8 cellular contexts compared by ENCODE assay signal in the genomic region with DNA sequence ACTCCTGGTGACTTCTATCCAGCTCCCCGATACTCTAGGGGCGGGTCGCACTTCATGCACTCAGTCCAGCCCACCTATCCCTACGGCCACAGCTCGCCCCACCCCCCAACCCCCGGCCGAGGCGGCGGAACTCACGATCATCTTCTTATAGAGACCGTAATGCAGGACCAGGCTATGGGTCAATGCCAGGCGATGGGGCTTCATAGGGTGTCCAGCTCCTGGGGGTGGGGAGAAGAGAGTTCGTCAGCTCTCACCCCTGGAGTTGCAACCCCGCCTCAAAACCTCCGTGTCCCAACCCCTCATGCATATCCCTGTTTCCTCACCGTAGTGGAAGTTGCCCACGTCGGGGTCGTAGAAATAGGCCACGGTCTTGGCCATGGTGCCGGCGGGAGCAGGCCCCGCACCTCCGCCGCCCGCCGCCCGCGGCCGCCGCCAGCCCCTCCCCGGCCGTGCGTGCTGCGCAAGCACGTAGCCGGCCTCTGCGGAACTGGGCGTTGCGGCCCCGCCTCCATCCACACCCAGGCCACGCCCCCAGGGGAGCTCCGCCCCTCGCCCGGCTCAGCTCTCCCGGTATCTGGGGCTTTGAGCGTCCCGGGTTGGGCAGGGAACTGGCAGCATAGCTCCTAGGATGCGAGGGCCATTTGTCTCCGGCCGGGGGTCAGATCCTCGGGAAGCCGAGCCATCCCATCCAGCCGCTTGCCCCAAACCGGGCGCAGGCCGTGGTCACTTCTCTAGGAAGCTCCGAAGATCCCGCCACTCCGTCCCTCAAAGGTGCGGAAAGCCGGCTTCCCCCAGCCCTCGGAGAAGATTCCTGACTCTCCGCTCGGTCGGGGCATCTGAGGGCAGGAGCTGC. TPM values are rescaled to one million over a fixed set of nuclear protein-coding genes. Genes with fewer than 3 reads are reported as not detected.
DNase-seq lines count a peak whose midpoint lies in the region; ATAC-seq and TF ChIP-seq lines count a peak whose summit lies in the region.

A gene (minus strand): TSS at position 437 of the 853 bp plus-strand sequence. CDS start 59 bp downstream, at position 378.
A gene with protein sequence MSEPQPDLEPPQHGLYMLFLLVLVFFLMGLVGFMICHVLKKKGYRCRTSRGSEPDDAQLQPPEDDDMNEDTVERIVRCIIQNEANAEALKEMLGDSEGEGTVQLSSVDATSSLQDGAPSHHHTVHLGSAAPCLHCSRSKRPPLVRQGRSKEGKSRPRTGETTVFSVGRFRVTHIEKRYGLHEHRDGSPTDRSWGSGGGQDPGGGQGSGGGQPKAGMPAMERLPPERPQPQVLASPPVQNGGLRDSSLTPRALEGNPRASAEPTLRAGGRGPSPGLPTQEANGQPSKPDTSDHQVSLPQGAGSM (plus strand): TSS at position 585 of the 853 bp plus-strand sequence. CDS start 1,229 bp downstream, outside the sequence.

- H3K18ac ChIP-seq in mesendoderm (ENCODE audit: low read length) = peak within 1 kb of the TSS; percentile 33

- peak within 1 kb of the TSS; percentile 21 for H2BK5ac ChIP-seq in mesendoderm (ENCODE audit: low read length)

- CTCF ChIA-PET in CD4-positive, alpha-beta T cell (lab: Charles Lee) = interaction anchor here (0.9 to 6.3 kb wide), 12 partner anchors 10 to 332 kb away, joined by 3 to 77 read pairs (median 6); a partner anchor contains a TSS

- peak within 1 kb of the TSS; percentile 88 for H3K9ac ChIP-seq in mesendoderm (ENCODE audit: low read length)

- peak within 1 kb of the TSS; percentile 92 for H3K4me3 Mint-ChIP-seq in CD4-positive, alpha-beta T cell

- H4K5ac ChIP-seq in mesendoderm (ENCODE audit: low read length) = no peak within 1 kb of the TSS

- no peaks in the 10 kb centered on the region for H3K9me3 ChIP-seq in CD4-positive, alpha-beta T cell (ENCODE audit: control insufficient read depth, low read length)
- H3K9me3 ChIP-seq in effector memory CD4-positive, alpha-beta T cell (ENCODE audit: control insufficient read depth, low read length) = no peaks in the 10 kb centered on the region

- no peaks in the 10 kb centered on the region for H3K9me3 Mint-ChIP-seq in CD4-positive, alpha-beta T cell

- peak; percentile 86 for ATAC-seq in CD4-positive, alpha-beta T cell (ENCODE audit: poor library complexity)
- ATAC-seq in GM19397 (IDR thresholded peaks at IDR 0.05; ENCODE audit: unreplicated experiment) = peak; percentile 82
- ATAC-seq in HG03565 (IDR thresholded peaks at IDR 0.05; ENCODE audit: unreplicated experiment) = peak; percentile 60

- WGBS in mesendoderm (ENCODE audit: extremely low coverage, insufficient coverage, low lambda C conversion rate) = no CpG with 5 or more reads among the region's 66 CpGs

- peaks cover 25% of the 10 kb centered on the region for H3K79me2 ChIP-seq in mesendoderm (ENCODE audit: control insufficient read depth, insufficient read depth, low read length)

- peaks cover 13% of the 10 kb centered on the region for H3K79me1 ChIP-seq in mesendoderm (ENCODE audit: low read length)

- H3K4me1 ChIP-seq in effector memory CD4-positive, alpha-beta T cell (ENCODE audit: control insufficient read depth, insufficient read depth, low read length, poor library complexity, severe bottlenecking) = peaks cover 28% of the 10 kb centered on the region
- H3K4me1 ChIP-seq in mesendoderm (ENCODE audit: control insufficient read depth, low read depth, low read length) = peaks cover under 1% of the 10 kb centered on the region

- H3K56ac ChIP-seq in mesendoderm (ENCODE audit: low read length) = peak within 1 kb of the TSS; percentile 94

- POLR2A ChIA-PET in CD4-positive, alpha-beta T cell (lab: Charles Lee) = interaction anchor here (0.8 to 8.8 kb wide), 32 partner anchors 10 to 1768 kb away, joined by 3 to 100 read pairs (median 5); a partner anchor contains a TSS

- no peaks in the 10 kb centered on the region for H3K27me3 ChIP-seq in CD4-positive, alpha-beta T cell (ENCODE audit: control insufficient read depth, insufficient read depth, low read length)
- no peaks in the 10 kb centered on the region for H3K27me3 ChIP-seq in effector memory CD4-positive, alpha-beta T cell (replicated peaks; ENCODE audit: control insufficient read depth, insufficient read depth, low read length, poor library complexity, severe bottlenecking)
- no peaks in the 10 kb centered on the region for H3K27me3 ChIP-seq in mesendoderm (ENCODE audit: insufficient read depth, low read length, poor library complexity)

- peak within 1 kb of the TSS; percentile 85 for H3K4me2 ChIP-seq in mesendoderm (ENCODE audit: low read length)

- no peak within 1 kb of the TSS for H4K8ac ChIP-seq in mesendoderm (ENCODE audit: low read depth, low read length)

- DNase-seq in CD4-positive, alpha-beta T cell = peak; percentile 88 to 97 (median 93)
- peak; percentile 23 for DNase-seq in NK-92 (lab: John Stamatoyannopoulos, UW; ENCODE audit: unreplicated experiment)
- DNase-seq in activated CD8-positive, alpha-beta memory T cell treated with anti-CD3 and anti-CD28 coated beads for 24 hours = peak; percentile 98
- peak; percentile 85 to 87 (median 86) for DNase-seq in effector memory CD4-positive, alpha-beta T cell
- peak; percentile 95 for DNase-seq in mesendoderm
- DNase-seq in stimulated activated CD8-positive, alpha-beta memory T cell treated with anti-CD3 and anti-CD28 coated beads, Interleukin-12 subunit alpha, Interleukin-12 subunit beta, amount 100 ng/mL, for 24 hours (ENCODE audit: extremely low read depth) = peak; percentile 80

- no peak within 1 kb of the TSS for H2BK15ac ChIP-seq in mesendoderm (replicated peaks; ENCODE audit: low read depth)

- H3K23ac ChIP-seq in mesendoderm (ENCODE audit: low read length) = peak within 1 kb of the TSS; percentile 48

- no peak for TF ChIP-seq CTCF in CD4-positive, alpha-beta T cell (IDR thresholded peaks at IDR 0.05)

- H2AK5ac ChIP-seq in mesendoderm (ENCODE audit: low read length) = no peak within 1 kb of the TSS

- H3K4me3 ChIP-seq in effector memory CD4-positive, alpha-beta T cell (ENCODE audit: insufficient read depth, low read depth, low read length, poor library complexity, severe bottlenecking) = peak within 1 kb of the TSS; percentile 98
- peak within 1 kb of the TSS; percentile 80 for H3K4me3 ChIP-seq in mesendoderm (ENCODE audit: low read length)

- H3K27ac Mint-ChIP-seq in CD4-positive, alpha-beta T cell = peak within 1 kb of the TSS; percentile 89

- peak within 1 kb of the TSS; percentile 77 for H3K27ac ChIP-seq in CD4-positive, alpha-beta T cell (ENCODE audit: low read depth, low read length)
- H3K27ac ChIP-seq in effector memory CD4-positive, alpha-beta T cell (ENCODE audit: insufficient read depth, low read length, poor library complexity, severe bottlenecking) = peak within 1 kb of the TSS; percentile 78
- peak within 1 kb of the TSS; percentile 32 for H3K27ac ChIP-seq in mesendoderm (ENCODE audit: low read depth, low read length)

- H3K36me3 ChIP-seq in effector memory CD4-positive, alpha-beta T cell (ENCODE audit: control insufficient read depth, insufficient read depth, low read length) = peaks cover 17% of the 10 kb centered on the region
- H3K36me3 ChIP-seq in mesendoderm (ENCODE audit: control insufficient read depth, insufficient read depth, low read length) = no peaks in the 10 kb centered on the region

- H2BK120ac ChIP-seq in mesendoderm (ENCODE audit: low read depth, low read length) = no peak within 1 kb of the TSS

- intact Hi-C loops in CD4-positive, alpha-beta T cell (cut with DNase I, micrococcal nuclease) = loop anchor here (1.0 to 5.0 kb wide), 5 partner anchors 14 to 44 kb away; a partner anchor contains a TSS

- no peak within 1 kb of the TSS for H3K4ac ChIP-seq in mesendoderm (ENCODE audit: low read depth, low read length)

- peaks cover 45% of the 10 kb centered on the region for H3K4me1 Mint-ChIP-seq in CD4-positive, alpha-beta T cell (ENCODE audit: low read depth)

- H3K27me3 Mint-ChIP-seq in CD4-positive, alpha-beta T cell = no peaks in the 10 kb centered on the region

- peaks cover 54% of the 10 kb centered on the region for H3K36me3 Mint-ChIP-seq in CD4-positive, alpha-beta T cell (ENCODE audit: low read depth)

RNA-seq across cellular contexts. Expression of the first gene that starts in this region (rescaled TPM):
- 10 to 100 TPM; 51.1 to 52.7 TPM for total RNA-seq in CD4-positive, alpha-beta T cell
- 65.6 TPM for polyA plus RNA-seq in mesendoderm (2013, experiment 1 of 2)
- 64.3 TPM for polyA plus RNA-seq in mesendoderm (2013, experiment 2 of 2)

RNA-seq across cellular contexts. Expression of the second gene that starts in this region (rescaled TPM):
- 10 to 100 TPM; 10.9 to 11.4 TPM for total RNA-seq in CD4-positive, alpha-beta T cell
- 4.3 TPM for polyA plus RNA-seq in mesendoderm (2013, experiment 1 of 2)
- 4.2 TPM for polyA plus RNA-seq in mesendoderm (2013, experiment 2 of 2)

Comparison
In these comparisons a context has a peak if more than half of its experiments do, and no peak if none do; other contexts are left out.
1. Peak in every context shown above with its lines: DNase-seq, ATAC-seq, H3K4me3 ChIP-seq and H3K27ac ChIP-seq.
2. DNase-seq: peak in every context shown above with its lines; median percentile 98 in activated CD8-positive, alpha-beta memory T cell treated with anti-CD3 and anti-CD28 coated beads for 24 hours; 95 in mesendoderm; 93 in CD4-positive, alpha-beta T cell; 86 in effector memory CD4-positive, alpha-beta T cell; 80 in stimulated activated CD8-positive, alpha-beta memory T cell treated with anti-CD3 and anti-CD28 coated beads, Interleukin-12 subunit alpha, Interleukin-12 subunit beta, amount 100 ng/mL, for 24 hours; 23 in NK-92.